ENCODE assay signal across 9 cellular contexts in genomic region chr12:124359671-124360581, GRCh38.
A peak's percentile ranks its signal among the peaks of the same experiment; 100 is the strongest.
DNase-seq lines count a peak whose midpoint lies in the region; FAIRE-seq and TF ChIP-seq lines count a peak whose summit lies in the region.
"Had no signal": no experiment of that assay in that cellular context is flagged by ENCODE, and none has a peak within 500 bp of the region (broad histone marks: within the 10 kb centered on the region; RNA-seq: fewer than 3 reads in every experiment).

No MANE protein-coding gene starts in this region.

- CTCF ChIA-PET in A673 (lab: Charles Lee) (no interaction called here), Calu3 (lab: Charles Lee) (no interaction called here)

- H3K9me3 Mint-ChIP-seq in nephron progenitor cell = no peaks in the 10 kb centered on the region
- no peaks in the 10 kb centered on the region for H3K9me3 Mint-ChIP-seq in Calu3 (ENCODE audit: low read depth, unreplicated experiment)

- H3K4me3 Mint-ChIP-seq in nephron progenitor cell (no peak overlapping the region), Calu3 (ENCODE audit: low read depth, unreplicated experiment) (no peak overlapping the region)

- H3K4me3 ChIP-seq in A673 (ENCODE audit: low read depth, low read length, poor library complexity, severe bottlenecking) (no peak overlapping the region), endocrine pancreas (ENCODE audit: control insufficient read depth, insufficient read depth, low read length) (no peak overlapping the region)

- POLR2A ChIA-PET in A673 (lab: Charles Lee; ENCODE audit: low non-redundant PET) = no interaction called here

- BruUV-seq in A673 (replicated peaks; lab: Mats Ljungman, UMichigan) = TSS peak; percentile 55
- no TSS peak for BruUV-seq in Calu3 (replicated peaks; lab: Mats Ljungman, UMichigan)

- DNase-seq in A673 (ENCODE audit: low spot score) (no peak), NCI-H2081 treated with DMSO at 0.1 percent for 48 hours (lab: John Stamatoyannopoulos, UW) (peak; percentile 43), nephron progenitor cell (no peak), NCI-H1105 (lab: John Stamatoyannopoulos, UW) (no peak), NOMO-1 treated with DMSO at 0.1 percent for 48 hours (lab: John Stamatoyannopoulos, UW; ENCODE audit: unreplicated experiment) (no peak), Calu3 (no peak), GM12891 (ENCODE audit: insufficient read length, low spot score) (no peak)
- DNase-seq: stimulated activated CD4-positive, alpha-beta T cell treated with anti-CD3 and anti-CD28 coated beads, Interleukin-4, amount 100 ng/mL, for 4 hours had no signal

- TF ChIP-seq POLR2A in GM12891 (IDR thresholded peaks at IDR 0.05; ENCODE audit: low read depth, low read length) = no peak

- peaks cover 32% of the 10 kb centered on the region for H3K36me3 ChIP-seq in A673 (ENCODE audit: insufficient read depth, low read length, poor library complexity, severe bottlenecking)
- peaks cover 10% of the 10 kb centered on the region for H3K36me3 ChIP-seq in endocrine pancreas (ENCODE audit: control insufficient read depth, insufficient read depth, low read length)

- no peaks in the 10 kb centered on the region for H3K27me3 Mint-ChIP-seq in nephron progenitor cell (ENCODE audit: low read depth, poor library complexity)
- H3K27me3 Mint-ChIP-seq in Calu3 (ENCODE audit: unreplicated experiment) = no peaks in the 10 kb centered on the region

- no peak for FAIRE-seq in GM12891 (lab: Jason Lieb, UNC)

- H3K9ac ChIP-seq in endocrine pancreas (ENCODE audit: control insufficient read depth, insufficient read depth, low read length) = peak overlapping the region; percentile 11

- H3K4me1 Mint-ChIP-seq in nephron progenitor cell (peaks cover 11% of the 10 kb centered on the region), Calu3 (ENCODE audit: low read depth, unreplicated experiment) (no peaks in the 10 kb centered on the region)

- TF ChIP-seq CTCF in A673 (conservative IDR thresholded peaks at IDR 0.05; ENCODE audit: low read depth, low read length) = no peak
- no peak for TF ChIP-seq CTCF in nephron progenitor cell (IDR thresholded peaks at IDR 0.05)
- TF ChIP-seq CTCF in Calu3 (IDR thresholded peaks at IDR 0.05; ENCODE audit: unreplicated experiment) = no peak

- H3K36me3 Mint-ChIP-seq in nephron progenitor cell (ENCODE audit: low read depth) (peaks cover 14% of the 10 kb centered on the region), Calu3 (ENCODE audit: insufficient read depth, unreplicated experiment) (peaks cover 64% of the 10 kb centered on the region)

- H3K27ac ChIP-seq in A673 (ENCODE audit: low read depth, low read length, poor library complexity, severe bottlenecking) = peak overlapping the region; percentile 42

- H3K27ac Mint-ChIP-seq in nephron progenitor cell (peak overlapping the region; percentile 46), Calu3 (ENCODE audit: unreplicated experiment) (no peak overlapping the region)

- intact Hi-C loops in A673 (cut with micrococcal nuclease; ENCODE audit: unreplicated experiment) (no loop called here), Calu3 (cut with micrococcal nuclease; ENCODE audit: unreplicated experiment) (no loop called here)

- no peaks in the 10 kb centered on the region for H3K27me3 ChIP-seq in A673 (replicated peaks; ENCODE audit: insufficient read depth, low read depth, low read length, poor library complexity)
- H3K27me3 ChIP-seq in endocrine pancreas (ENCODE audit: control insufficient read depth, insufficient read depth, low read length) = no peaks in the 10 kb centered on the region

- H3K4me1 ChIP-seq in A673 (ENCODE audit: insufficient read depth, low read length, poor library complexity, severe bottlenecking) = no peaks in the 10 kb centered on the region
- no peaks in the 10 kb centered on the region for H3K4me1 ChIP-seq in endocrine pancreas (ENCODE audit: control insufficient read depth, insufficient read depth, low read length)

- H3K9me3 ChIP-seq in A673 (ENCODE audit: low read depth, low read length, poor library complexity, severe bottlenecking) = no peaks in the 10 kb centered on the region
- no peaks in the 10 kb centered on the region for H3K9me3 ChIP-seq in endocrine pancreas (ENCODE audit: control insufficient read depth, low read length)

TF ChIP-seq in GM12891, 5 proteins besides CTCF, POLR2A, EP300 and RAD21:
- TF ChIP-seq TAF1 (IDR thresholded peaks at IDR 0.05; ENCODE audit: low read depth, low read length) (no peak), POLR2AphosphoS5 (IDR thresholded peaks at IDR 0.05; ENCODE audit: low read depth, low read length) (no peak; the same call in 1 of the 2 replicates), SPI1 (IDR thresholded peaks at IDR 0.05; ENCODE audit: low read depth, low read length) (no peak), POU2F2 (IDR thresholded peaks at IDR 0.05; ENCODE audit: low read depth, low read length) (no peak), PAX5 (IDR thresholded peaks at IDR 0.05; ENCODE audit: insufficient read depth, low read length, severe bottlenecking) (no peak)
